ENCODE assay signal across 20 cellular contexts in genomic region chr6:154159126-154159525, GRCh38.
DNase-seq lines count a peak whose midpoint lies in the region; ATAC-seq and TF ChIP-seq lines count a peak whose summit lies in the region.
"Had no signal": no experiment of that assay in that cellular context is flagged by ENCODE, and none has a peak within 500 bp of the region (broad histone marks: within the 10 kb centered on the region; RNA-seq: fewer than 3 reads in every experiment).

No MANE protein-coding gene starts in this region.

- H3K27ac Mint-ChIP-seq in CD4-positive, CD25-positive, alpha-beta regulatory T cell, result peak overlapping the region; percentile 16 to 57 (median 53)
- H3K27ac Mint-ChIP-seq in CD8-positive, alpha-beta T cell, result peak overlapping the region; percentile 73
- H3K27ac Mint-ChIP-seq in T-helper 17 cell, result peak overlapping the region; percentile 12
- peak overlapping the region in 8 of 10 donors; percentile 13 to 85 (median 68) for H3K27ac Mint-ChIP-seq in naive thymus-derived CD8-positive, alpha-beta T cell
- H3K27ac Mint-ChIP-seq: B cell had no signal

- no peak overlapping the region for H3K4me3 Mint-ChIP-seq in CD4-positive, CD25-positive, alpha-beta regulatory T cell
- no peak overlapping the region for H3K4me3 Mint-ChIP-seq in CD8-positive, alpha-beta T cell
- no peak overlapping the region for H3K4me3 Mint-ChIP-seq in T-helper 17 cell
- H3K4me3 Mint-ChIP-seq in naive thymus-derived CD8-positive, alpha-beta T cell, result no peak overlapping the region
- H3K4me3 Mint-ChIP-seq: B cell, CD14-positive monocyte had no signal

- H3K9me3 ChIP-seq in CD4-positive, CD25-positive, alpha-beta regulatory T cell (ENCODE audit: control insufficient read depth in 2 of 2, low read length in 2 of 2), result no peaks in the 10 kb centered on the region
- no peaks in the 10 kb centered on the region for H3K9me3 ChIP-seq in CD8-positive, alpha-beta T cell (ENCODE audit: low read length)
- no peaks in the 10 kb centered on the region for H3K9me3 ChIP-seq in T-helper 17 cell (ENCODE audit: control insufficient read depth, low read length, poor library complexity, severe bottlenecking)
- H3K9me3 ChIP-seq: A549, SJSA1 had no signal

- intact Hi-C loops in CD8-positive, alpha-beta T cell (cut with DNase I, micrococcal nuclease), result loop anchor here (5.0 kb wide), 3 partner anchors 38 to 573 kb away; partner anchors contain the start of gene SCAF8 (in 1 of the 2)

- H3K36me3 ChIP-seq in CD4-positive, CD25-positive, alpha-beta regulatory T cell (ENCODE audit: control insufficient read depth, insufficient read depth, low read length), result peaks cover 53% of the 10 kb centered on the region
- H3K36me3 ChIP-seq in CD8-positive, alpha-beta T cell (ENCODE audit: insufficient read depth, low read length), result peaks cover 18% of the 10 kb centered on the region
- H3K36me3 ChIP-seq: SJSA1 had no signal

- H3K9me3 Mint-ChIP-seq in CD4-positive, CD25-positive, alpha-beta regulatory T cell, result no peaks in the 10 kb centered on the region
- H3K9me3 Mint-ChIP-seq in CD8-positive, alpha-beta T cell, result no peaks in the 10 kb centered on the region
- H3K9me3 Mint-ChIP-seq in naive thymus-derived CD8-positive, alpha-beta T cell, result no peaks in the 10 kb centered on the region
- H3K9me3 Mint-ChIP-seq: CD14-positive monocyte had no signal

- peaks cover 35 to 62% (median 46%) of the 10 kb centered on the region in 4 donors for H3K4me1 Mint-ChIP-seq in CD4-positive, CD25-positive, alpha-beta regulatory T cell
- peaks cover 51% of the 10 kb centered on the region for H3K4me1 Mint-ChIP-seq in CD8-positive, alpha-beta T cell (ENCODE audit: low read depth)
- H3K4me1 Mint-ChIP-seq in T-helper 17 cell, result peaks cover 25% of the 10 kb centered on the region
- H3K4me1 Mint-ChIP-seq in naive thymus-derived CD8-positive, alpha-beta T cell, result peaks cover 20 to 60% (median 54%) of the 10 kb centered on the region in 4 donors

- peak overlapping the region; percentile 15 for H3K27ac ChIP-seq in CD4-positive, CD25-positive, alpha-beta regulatory T cell (ENCODE audit: insufficient read depth, low read length, poor library complexity, severe bottlenecking)
- H3K27ac ChIP-seq in CD8-positive, alpha-beta T cell (ENCODE audit: low read depth, low read length), result no peak overlapping the region
- H3K27ac ChIP-seq: A549, SJSA1 had no signal

- H3K4me1 ChIP-seq in CD4-positive, CD25-positive, alpha-beta regulatory T cell (ENCODE audit: control insufficient read depth, insufficient read depth, low read length, poor library complexity, severe bottlenecking), result peaks cover 37% of the 10 kb centered on the region
- peaks cover 38% of the 10 kb centered on the region for H3K4me1 ChIP-seq in CD8-positive, alpha-beta T cell (ENCODE audit: insufficient read depth, low read length)
- H3K4me1 ChIP-seq: A549, SJSA1 had no signal

- POLR2A ChIA-PET in CD8-positive, alpha-beta T cell (lab: Charles Lee), result no interaction called here
- POLR2A ChIA-PET in naive thymus-derived CD8-positive, alpha-beta T cell (lab: Charles Lee), result no interaction called here

- CTCF ChIA-PET in CD8-positive, alpha-beta T cell (lab: Charles Lee), result interaction anchor here (1.6 to 18.0 kb wide), 4 partner anchors 12 to 212 kb away, joined by 4 to 383 read pairs (median 7); no protein-coding TSS in a partner anchor

- ATAC-seq in CD4-positive, CD25-positive, alpha-beta regulatory T cell (ENCODE audit: low read depth in 2 of 2), result no peak
- no peak for ATAC-seq in CD8-positive, alpha-beta T cell
- ATAC-seq in T-helper 17 cell (no peak), GM18873 (IDR thresholded peaks at IDR 0.05; ENCODE audit: low FRiP score, unreplicated experiment) (no peak), HG03095 (IDR thresholded peaks at IDR 0.05; ENCODE audit: unreplicated experiment) (no peak)
- no peak for ATAC-seq in naive thymus-derived CD8-positive, alpha-beta T cell
- ATAC-seq: A549, Right ventricle myocardium inferior had no signal

- H3K36me3 Mint-ChIP-seq in CD4-positive, CD25-positive, alpha-beta regulatory T cell, result peaks cover 14% of the 10 kb centered on the region
- H3K36me3 Mint-ChIP-seq in CD8-positive, alpha-beta T cell, result peaks cover 24% of the 10 kb centered on the region
- H3K36me3 Mint-ChIP-seq in T-helper 17 cell (ENCODE audit: low read depth), result no peaks in the 10 kb centered on the region
- H3K36me3 Mint-ChIP-seq in naive thymus-derived CD8-positive, alpha-beta T cell, result peaks cover 0 to 27% (median 11%) of the 10 kb centered on the region in 3 donors

- no peaks in the 10 kb centered on the region for H3K27me3 Mint-ChIP-seq in CD4-positive, CD25-positive, alpha-beta regulatory T cell
- H3K27me3 Mint-ChIP-seq in CD8-positive, alpha-beta T cell (ENCODE audit: low read depth), result no peaks in the 10 kb centered on the region
- no peaks in the 10 kb centered on the region for H3K27me3 Mint-ChIP-seq in T-helper 17 cell
- no peaks in the 10 kb centered on the region for H3K27me3 Mint-ChIP-seq in naive thymus-derived CD8-positive, alpha-beta T cell
- H3K27me3 Mint-ChIP-seq: B cell had no signal

- TF ChIP-seq CTCF in CD8-positive, alpha-beta T cell (IDR thresholded peaks at IDR 0.05), result no peak

- no peaks in the 10 kb centered on the region for H3K27me3 ChIP-seq in CD4-positive, CD25-positive, alpha-beta regulatory T cell (ENCODE audit: control insufficient read depth, insufficient read depth, low read length)
- no peaks in the 10 kb centered on the region for H3K27me3 ChIP-seq in CD8-positive, alpha-beta T cell (ENCODE audit: insufficient read depth, low read length)
- H3K27me3 ChIP-seq: SJSA1 had no signal

- no peak for DNase-seq in CD4-positive, CD25-positive, alpha-beta regulatory T cell
- no peak for DNase-seq in CD8-positive, alpha-beta T cell
- no peak for DNase-seq in T-helper 17 cell
- DNase-seq in naive thymus-derived CD8-positive, alpha-beta T cell, result no peak
- no peak for DNase-seq in SW480 (ENCODE audit: low spot score)
- DNase-seq: GDM1, H7, Kasumi-1, NCI-H1417, NCI-H187 treated with DMSO at 0.1 percent for 48 hours, NCI-H2107, NCI-H446 treated with DMSO at 0.1 percent for 48 hours, NCI-H526 treated with DMSO at 0.1 percent for 48 hours had no signal

- no peak overlapping the region for H3K4me3 ChIP-seq in CD4-positive, CD25-positive, alpha-beta regulatory T cell (ENCODE audit: low read depth, low read length)
- no peak overlapping the region for H3K4me3 ChIP-seq in CD8-positive, alpha-beta T cell (ENCODE audit: low read depth, low read length)
- H3K4me3 ChIP-seq: A549, SJSA1 had no signal

Comparison
In these comparisons a context has a peak if more than half of its experiments do, and no peak if none do; other contexts are left out.
1. H3K27ac Mint-ChIP-seq: peak in every context shown above with its lines; median percentile 73 in CD8-positive, alpha-beta T cell; 68 in naive thymus-derived CD8-positive, alpha-beta T cell; 53 in CD4-positive, CD25-positive, alpha-beta regulatory T cell; 12 in T-helper 17 cell.